8 cellular contexts compared by ENCODE assay signal in genomic region chr1:206706298-206706791, GRCh38. TPM values are rescaled to one million over a fixed set of nuclear protein-coding genes. Genes with fewer than 3 reads are reported as not detected.
A peak's percentile ranks its signal among the peaks of the same experiment; 100 is the strongest.
DNase-seq lines count a peak whose midpoint lies in the region; ATAC-seq, FAIRE-seq and TF ChIP-seq lines count a peak whose summit lies in the region.

No MANE protein-coding gene starts in this region.

- H3K27ac Mint-ChIP-seq in activated CD4-positive, alpha-beta memory T cell treated with anti-CD3 and anti-CD28 coated beads for 36 hours = peak overlapping the region; percentile 83
- no peak overlapping the region for H3K27ac Mint-ChIP-seq in activated CD4-positive, alpha-beta memory T cell treated with anti-CD3 and anti-CD28 coated beads, Interleukin-2, amount 10 ng/mL, durations not matched to agents 7 days and 5 days
- no peak overlapping the region for H3K27ac Mint-ChIP-seq in stimulated activated memory B cell treated with anti-CD40 and anti-IgM and Interleukin-4, amounts not matched to agents 10 μg/mL and 1 μg/mL and 100 μg/mL, for 72 hours

- intact Hi-C loops in activated CD4-positive, alpha-beta memory T cell treated with anti-CD3 and anti-CD28 coated beads for 36 hours (cut with micrococcal nuclease) = no loop called here
- intact Hi-C loops in kidney (cut with DNase I) = no loop called here

- no peaks in the 10 kb centered on the region for H3K27me3 Mint-ChIP-seq in activated CD4-positive, alpha-beta memory T cell treated with anti-CD3 and anti-CD28 coated beads for 36 hours
- no peaks in the 10 kb centered on the region for H3K27me3 Mint-ChIP-seq in activated CD4-positive, alpha-beta memory T cell treated with anti-CD3 and anti-CD28 coated beads, Interleukin-2, amount 10 ng/mL, durations not matched to agents 7 days and 5 days
- H3K27me3 Mint-ChIP-seq in stimulated activated memory B cell treated with anti-CD40 and anti-IgM and Interleukin-4, amounts not matched to agents 10 μg/mL and 1 μg/mL and 100 μg/mL, for 72 hours = no peaks in the 10 kb centered on the region

- H3K4me3 Mint-ChIP-seq in activated CD4-positive, alpha-beta memory T cell treated with anti-CD3 and anti-CD28 coated beads for 36 hours = no peak overlapping the region
- no peak overlapping the region for H3K4me3 Mint-ChIP-seq in activated CD4-positive, alpha-beta memory T cell treated with anti-CD3 and anti-CD28 coated beads, Interleukin-2, amount 10 ng/mL, durations not matched to agents 7 days and 5 days
- no peak overlapping the region for H3K4me3 Mint-ChIP-seq in stimulated activated memory B cell treated with anti-CD40 and anti-IgM and Interleukin-4, amounts not matched to agents 10 μg/mL and 1 μg/mL and 100 μg/mL, for 72 hours

- no peak for TF ChIP-seq CTCF in kidney (IDR thresholded peaks at IDR 0.05; ENCODE audit: borderline replicate concordance, extremely low read depth, insufficient read depth)

- H3K4me3 ChIP-seq in kidney (ENCODE audit: low read length in 2 of 2) = no peak overlapping the region

- H3K27ac ChIP-seq in kidney (ENCODE audit: low read depth in 2 of 2, low read length in 2 of 2) = peak overlapping the region in 1 of 2 donors; percentile 12

- DNase-seq in activated CD4-positive, alpha-beta memory T cell treated with anti-CD3 and anti-CD28 coated beads for 36 hours = peak; percentile 88
- no peak for DNase-seq in activated CD4-positive, alpha-beta memory T cell treated with anti-CD3 and anti-CD28 coated beads, Interleukin-2, amount 10 ng/mL, durations not matched to agents 7 days and 5 days
- DNase-seq in activated T-cell treated with anti-CD3 and anti-CD28 coated beads, Interleukin-2, amount 50 U/mL, for 48 hours = peak; percentile 75 to 82
- DNase-seq in kidney = peak; percentile 84
- no peak for DNase-seq in inferior parietal cortex (ENCODE audit: extremely low spot score)

- H3K36me3 Mint-ChIP-seq in activated CD4-positive, alpha-beta memory T cell treated with anti-CD3 and anti-CD28 coated beads for 36 hours = no peaks in the 10 kb centered on the region
- H3K36me3 Mint-ChIP-seq in activated CD4-positive, alpha-beta memory T cell treated with anti-CD3 and anti-CD28 coated beads, Interleukin-2, amount 10 ng/mL, durations not matched to agents 7 days and 5 days (ENCODE audit: low read depth) = peaks cover 9% of the 10 kb centered on the region
- no peaks in the 10 kb centered on the region for H3K36me3 Mint-ChIP-seq in stimulated activated memory B cell treated with anti-CD40 and anti-IgM and Interleukin-4, amounts not matched to agents 10 μg/mL and 1 μg/mL and 100 μg/mL, for 72 hours

- peaks cover 87% of the 10 kb centered on the region for H3K4me1 Mint-ChIP-seq in activated CD4-positive, alpha-beta memory T cell treated with anti-CD3 and anti-CD28 coated beads for 36 hours (ENCODE audit: low read depth)
- H3K4me1 Mint-ChIP-seq in activated CD4-positive, alpha-beta memory T cell treated with anti-CD3 and anti-CD28 coated beads, Interleukin-2, amount 10 ng/mL, durations not matched to agents 7 days and 5 days = peaks cover 79% of the 10 kb centered on the region
- H3K4me1 Mint-ChIP-seq in stimulated activated memory B cell treated with anti-CD40 and anti-IgM and Interleukin-4, amounts not matched to agents 10 μg/mL and 1 μg/mL and 100 μg/mL, for 72 hours = peaks cover 87% of the 10 kb centered on the region

- no peaks in the 10 kb centered on the region for H3K36me3 ChIP-seq in kidney (ENCODE audit: control insufficient read depth in 1 of 2, insufficient read depth in 2 of 2, low read length in 2 of 2)

- POLR2A ChIA-PET in activated CD4-positive, alpha-beta memory T cell treated with anti-CD3 and anti-CD28 coated beads for 36 hours (lab: Charles Lee) = interaction anchor here (0.6 to 1.4 kb wide), 4 partner anchors 10 to 72 kb away, joined by 3 to 5 read pairs (median 4); partner anchors contain the start of gene DYRK3
- POLR2A ChIA-PET in activated CD4-positive, alpha-beta memory T cell treated with anti-CD3 and anti-CD28 coated beads, Interleukin-2, amount 10 ng/mL, durations not matched to agents 7 days and 5 days (lab: Charles Lee) = interaction anchor here (0.9 to 2.7 kb wide), 3 partner anchors 9 to 14 kb away, joined by 3 to 15 read pairs (median 6); no protein-coding TSS in a partner anchor

- CTCF ChIA-PET in activated CD4-positive, alpha-beta memory T cell treated with anti-CD3 and anti-CD28 coated beads for 36 hours (lab: Charles Lee) = interaction anchor here (0.9 to 3.6 kb wide), 7 partner anchors 9 to 243 kb away, joined by 3 to 21 read pairs (median 6); no protein-coding TSS in a partner anchor
- CTCF ChIA-PET in activated CD4-positive, alpha-beta memory T cell treated with anti-CD3 and anti-CD28 coated beads, Interleukin-2, amount 10 ng/mL, durations not matched to agents 7 days and 5 days (lab: Charles Lee) = interaction anchor here (1.4 to 3.3 kb wide), 2 partner anchors 20 to 42 kb away, joined by 7 to 10 read pairs; no protein-coding TSS in a partner anchor

- no peaks in the 10 kb centered on the region for H3K9me3 Mint-ChIP-seq in activated CD4-positive, alpha-beta memory T cell treated with anti-CD3 and anti-CD28 coated beads for 36 hours
- no peaks in the 10 kb centered on the region for H3K9me3 Mint-ChIP-seq in activated CD4-positive, alpha-beta memory T cell treated with anti-CD3 and anti-CD28 coated beads, Interleukin-2, amount 10 ng/mL, durations not matched to agents 7 days and 5 days
- H3K9me3 Mint-ChIP-seq in stimulated activated memory B cell treated with anti-CD40 and anti-IgM and Interleukin-4, amounts not matched to agents 10 μg/mL and 1 μg/mL and 100 μg/mL, for 72 hours = no peaks in the 10 kb centered on the region

- H3K9ac ChIP-seq in kidney (ENCODE audit: low read length in 2 of 2) = no peak overlapping the region

- H3K4me1 ChIP-seq in kidney (ENCODE audit: control insufficient read depth in 1 of 2, insufficient read depth in 1 of 2, low read depth in 1 of 2, low read length in 2 of 2) = peaks cover 57 to 63% of the 10 kb centered on the region in 2 donors

- ATAC-seq in stimulated activated memory B cell treated with anti-CD40 and anti-IgM and Interleukin-4, amounts not matched to agents 10 μg/mL and 1 μg/mL and 100 μg/mL, for 72 hours = peak; percentile 53
- ATAC-seq in HG03460 (IDR thresholded peaks at IDR 0.05; ENCODE audit: unreplicated experiment) (no peak), GM18519 (IDR thresholded peaks at IDR 0.05; ENCODE audit: low FRiP score, unreplicated experiment) (no peak)

- no peak for FAIRE-seq in kidney (lab: Jason Lieb, UNC)

- H3K9me3 ChIP-seq in kidney (ENCODE audit: control insufficient read depth in 1 of 2, low read length in 2 of 2) = no peaks in the 10 kb centered on the region

RNA-seq across cellular contexts. Expression of gene MAPKAPK2, which starts 21.6 kb away (rescaled TPM):
- total RNA-seq in activated CD4-positive, alpha-beta memory T cell treated with anti-CD3 and anti-CD28 coated beads for 36 hours = 10 to 100 TPM; 96.9 to 97.4 TPM
- total RNA-seq in activated CD4-positive, alpha-beta memory T cell treated with anti-CD3 and anti-CD28 coated beads, Interleukin-2, amount 10 ng/mL, durations not matched to agents 7 days and 5 days = 10 to 100 TPM; 89.1 to 95.2 TPM
- 113 TPM for total RNA-seq in kidney
- 84.5 TPM for polyA plus RNA-seq in kidney (ENCODE audit: insufficient read depth, low read depth, low replicate concordance)

Comparison
In these comparisons a context has a peak if more than half of its experiments do, and no peak if none do; other contexts are left out.
1. DNase-seq: peak in activated CD4-positive, alpha-beta memory T cell treated with anti-CD3 and anti-CD28 coated beads for 36 hours (single experiment), activated T-cell treated with anti-CD3 and anti-CD28 coated beads, Interleukin-2, amount 50 U/mL, for 48 hours (2 of 2) and kidney (single experiment); none in activated CD4-positive, alpha-beta memory T cell treated with anti-CD3 and anti-CD28 coated beads, Interleukin-2, amount 10 ng/mL, durations not matched to agents 7 days and 5 days (single experiment) and inferior parietal cortex (single experiment).